In genomic region chr13:77323858-77324257, GRCh38 we compare ENCODE assay signal across 14 cellular contexts. TPM values are rescaled to one million over a fixed set of nuclear protein-coding genes. Genes with fewer than 3 reads are reported as not detected.
DNase-seq lines count a peak whose midpoint lies in the region; ATAC-seq and TF ChIP-seq lines count a peak whose summit lies in the region.
"Had no signal": no experiment of that assay in that cellular context is flagged by ENCODE, and none has a peak within 500 bp of the region (broad histone marks: within the 10 kb centered on the region; RNA-seq: fewer than 3 reads in every experiment).

No MANE protein-coding gene starts in this region.

- H3K27me3 ChIP-seq in spleen (replicated peaks in 1 of 7): no peaks in the 10 kb centered on the region
- H3K27me3 ChIP-seq: ascending aorta, esophagus squamous epithelium had no signal

- peaks cover 16% of the 10 kb centered on the region for H3K36me3 Mint-ChIP-seq in activated CD4-positive, alpha-beta T cell treated with anti-CD3 and anti-CD28 coated beads, Interleukin-2, amount 10 ng/mL, durations not matched to agents 24 days and 14 days (ENCODE audit: low read depth)
- peaks cover 19% of the 10 kb centered on the region for H3K36me3 Mint-ChIP-seq in activated naive CD8-positive, alpha-beta T cell treated with anti-CD3 and anti-CD28 coated beads for 36 hours

- TF ChIP-seq CTCF in spleen (IDR thresholded peaks at IDR 0.05 in 8 of 11, conservative IDR thresholded peaks at IDR 0.05 in 3 of 11): no peak

- peaks cover 63% of the 10 kb centered on the region for H3K4me1 Mint-ChIP-seq in activated CD4-positive, alpha-beta T cell treated with anti-CD3 and anti-CD28 coated beads, Interleukin-2, amount 10 ng/mL, durations not matched to agents 24 days and 14 days
- H3K4me1 Mint-ChIP-seq in activated naive CD8-positive, alpha-beta T cell treated with anti-CD3 and anti-CD28 coated beads for 36 hours: peaks cover 69% of the 10 kb centered on the region

- H3K27ac Mint-ChIP-seq in activated CD4-positive, alpha-beta T cell treated with anti-CD3 and anti-CD28 coated beads, Interleukin-2, amount 10 ng/mL, durations not matched to agents 24 days and 14 days: peak overlapping the region; percentile 8
- H3K27ac Mint-ChIP-seq in activated naive CD8-positive, alpha-beta T cell treated with anti-CD3 and anti-CD28 coated beads for 36 hours: peak overlapping the region; percentile 59

- peak overlapping the region in 4 of 8 donors; percentile 62 to 97 (median 90) for H3K4me3 ChIP-seq in spleen

- no peak for TF ChIP-seq POLR2A in spleen (IDR thresholded peaks at IDR 0.05)

- H3K36me3 ChIP-seq in spleen: no peaks in the 10 kb centered on the region
- H3K36me3 ChIP-seq: ascending aorta, esophagus squamous epithelium had no signal

- H3K4me1 ChIP-seq in spleen: peaks cover 62 to 85% (median 81%) of the 10 kb centered on the region in 6 donors

- peaks cover 2% of the 10 kb centered on the region for H3K27me3 Mint-ChIP-seq in activated CD4-positive, alpha-beta T cell treated with anti-CD3 and anti-CD28 coated beads, Interleukin-2, amount 10 ng/mL, durations not matched to agents 24 days and 14 days
- no peaks in the 10 kb centered on the region for H3K27me3 Mint-ChIP-seq in activated naive CD8-positive, alpha-beta T cell treated with anti-CD3 and anti-CD28 coated beads for 36 hours

- DNase-seq in activated CD4-positive, alpha-beta T cell treated with anti-CD3 and anti-CD28 coated beads, Interleukin-2, amount 10 ng/mL, durations not matched to agents 24 days and 14 days: no peak
- no peak for DNase-seq in activated CD4-positive, alpha-beta T cell treated with anti-CD3 and anti-CD28 coated beads, Interleukin-2, amount 50 U/mL, for 4 hours
- peak; percentile 81 for DNase-seq in NOMO-1 treated with DMSO at 0.1 percent for 48 hours (lab: John Stamatoyannopoulos, UW; ENCODE audit: unreplicated experiment)
- no peak for DNase-seq in activated naive CD8-positive, alpha-beta T cell treated with anti-CD3 and anti-CD28 coated beads for 36 hours
- no peak for DNase-seq in spleen
- no peak for DNase-seq in kidney tubule cell (ENCODE audit: low spot score)
- no peak for DNase-seq in activated effector memory CD4-positive, alpha-beta T cell treated with Interleukin-2 at 50 U/mL for 16 hours
- DNase-seq: 8988T, esophagus squamous epithelium, left cardiac atrium, NCI-H524 treated with DMSO at 0.1 percent for 48 hours, retina had no signal

- ATAC-seq in HG02642 (IDR thresholded peaks at IDR 0.05; ENCODE audit: poor library complexity, unreplicated experiment): no peak
- ATAC-seq: left cardiac atrium had no signal

- 0 to 21% (median 3%) methylated on average over 1 of the region's 1 CpG for WGBS in spleen, 5 donors

- peak overlapping the region in 7 of 8 donors; percentile 16 to 98 (median 59) for H3K27ac ChIP-seq in spleen
- H3K27ac ChIP-seq: ascending aorta had no signal

- intact Hi-C loops in activated CD4-positive, alpha-beta T cell treated with anti-CD3 and anti-CD28 coated beads, Interleukin-2, amount 10 ng/mL, durations not matched to agents 24 days and 14 days (cut with micrococcal nuclease): no loop called here
- intact Hi-C loops in spleen (cut with DNase I; ENCODE audit: low total_unique reads): no loop called here

- no peaks in the 10 kb centered on the region for H3K9me3 ChIP-seq in spleen
- H3K9me3 ChIP-seq: ascending aorta, esophagus squamous epithelium had no signal

- peak overlapping the region; percentile 97 for H3K4me3 Mint-ChIP-seq in activated CD4-positive, alpha-beta T cell treated with anti-CD3 and anti-CD28 coated beads, Interleukin-2, amount 10 ng/mL, durations not matched to agents 24 days and 14 days
- peak overlapping the region; percentile 97 for H3K4me3 Mint-ChIP-seq in activated naive CD8-positive, alpha-beta T cell treated with anti-CD3 and anti-CD28 coated beads for 36 hours

- H3K9me3 Mint-ChIP-seq in activated CD4-positive, alpha-beta T cell treated with anti-CD3 and anti-CD28 coated beads, Interleukin-2, amount 10 ng/mL, durations not matched to agents 24 days and 14 days: peaks cover 3% of the 10 kb centered on the region
- no peaks in the 10 kb centered on the region for H3K9me3 Mint-ChIP-seq in activated naive CD8-positive, alpha-beta T cell treated with anti-CD3 and anti-CD28 coated beads for 36 hours

RNA-seq across cellular contexts. Expression of gene MYCBP2, which starts 3.0 kb away (rescaled TPM):
- total RNA-seq in activated CD4-positive, alpha-beta T cell treated with anti-CD3 and anti-CD28 coated beads, Interleukin-2, amount 10 ng/mL, durations not matched to agents 24 days and 14 days: 94.6 and 119 TPM in 2 replicates
- total RNA-seq in activated naive CD8-positive, alpha-beta T cell treated with anti-CD3 and anti-CD28 coated beads for 36 hours: 10 to 100 TPM; 89.5 to 94.2 TPM
- total RNA-seq in spleen: 100 to 1,000 TPM; 169 to 251 (median 217) TPM
- polyA plus RNA-seq in spleen: 10 to 100 TPM; 55.2 to 66.4 (median 61.3) TPM
